Comparison of ENCODE assay signal across 14 cellular contexts in the genomic region with DNA sequence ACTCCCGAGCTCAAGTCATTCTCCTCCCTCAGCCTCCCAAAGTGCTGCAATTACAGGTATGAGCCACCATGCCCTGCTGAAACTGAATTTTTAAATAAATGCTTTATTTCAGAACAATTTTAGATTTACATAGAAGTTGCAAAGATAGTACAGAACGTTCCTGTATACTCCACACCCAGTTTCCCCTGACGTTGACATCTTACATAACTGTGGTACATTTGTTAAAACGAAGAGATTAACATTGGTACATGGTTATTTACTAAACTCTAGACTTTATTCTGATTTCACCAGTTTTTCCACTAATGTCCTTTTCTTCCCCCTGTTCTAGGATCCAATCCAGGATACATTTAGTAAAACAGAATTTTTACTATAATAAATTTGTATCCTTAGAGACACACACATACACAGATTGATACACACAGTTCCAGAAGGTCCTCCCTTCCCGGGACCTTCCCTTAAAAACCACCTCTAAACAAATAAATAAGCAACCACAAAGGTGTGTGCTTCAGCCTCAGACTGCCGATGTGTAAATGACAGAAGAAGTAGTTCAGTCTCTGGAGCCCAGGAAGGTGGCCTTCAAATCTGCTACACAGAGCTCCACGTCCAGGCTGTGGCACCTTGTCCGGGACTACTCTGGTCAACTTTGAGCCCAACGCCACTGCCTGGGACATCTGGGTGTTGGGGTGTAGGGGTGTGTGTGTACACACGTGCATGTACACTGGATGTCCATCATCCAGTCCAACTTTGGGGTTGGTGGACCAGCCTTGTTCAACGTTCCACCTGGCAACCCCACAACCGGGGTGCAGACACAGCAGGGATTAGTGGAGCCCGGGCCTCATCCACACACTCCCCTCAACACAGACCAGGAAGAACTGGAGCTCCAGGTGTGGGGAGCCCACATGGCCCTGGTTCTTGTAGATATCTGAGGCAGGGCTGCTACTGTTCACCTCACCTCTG. TPM values are rescaled to one million over a fixed set of nuclear protein-coding genes. Genes with fewer than 3 reads are reported as not detected.
DNase-seq lines count a peak whose midpoint lies in the region; ATAC-seq and TF ChIP-seq lines count a peak whose summit lies in the region.
"Had no signal": no experiment of that assay in that cellular context is flagged by ENCODE, and none has a peak within 500 bp of the region (broad histone marks: within the 10 kb centered on the region; RNA-seq: fewer than 3 reads in every experiment).

No MANE protein-coding gene starts in this region.

- ATAC-seq in activated CD8-positive, alpha-beta memory T cell treated with anti-CD3 and anti-CD28 coated beads, Interleukin-2, amount 10 ng/mL, durations not matched to agents 7 days and 5 days: no peak
- ATAC-seq in left lung: no peak

- DNase-seq in RPMI7951 (ENCODE audit: low read depth): peak; percentile 26
- peak; percentile 36 for DNase-seq in myocyte (ENCODE audit: low read depth)
- peak; percentile 72 for DNase-seq in superior temporal gyrus (ENCODE audit: extremely low spot score)
- DNase-seq in activated CD8-positive, alpha-beta memory T cell treated with anti-CD3 and anti-CD28 coated beads, Interleukin-2, amount 10 ng/mL, durations not matched to agents 7 days and 5 days: no peak
- no peak for DNase-seq in hippocampal formation (lab: John Stamatoyannopoulos, UW)
- DNase-seq in left lung: no peak
- DNase-seq: AML-193, Caco-2, NCI-H1417, NCI-H1930, NCI-H2171, Peyer's patch had no signal

- intact Hi-C loops in left lung (cut with DNase I): no loop called here

- H3K36me3 Mint-ChIP-seq in activated CD8-positive, alpha-beta memory T cell treated with anti-CD3 and anti-CD28 coated beads, Interleukin-2, amount 10 ng/mL, durations not matched to agents 7 days and 5 days: no peaks in the 10 kb centered on the region

- H3K27ac Mint-ChIP-seq in activated CD8-positive, alpha-beta memory T cell treated with anti-CD3 and anti-CD28 coated beads, Interleukin-2, amount 10 ng/mL, durations not matched to agents 7 days and 5 days: no peak overlapping the region

- H3K27me3 ChIP-seq in left lung: no peaks in the 10 kb centered on the region
- H3K27me3 ChIP-seq: Peyer's patch had no signal

- no peaks in the 10 kb centered on the region for H3K4me1 ChIP-seq in left lung
- H3K4me1 ChIP-seq: Caco-2, Peyer's patch had no signal

- no peak overlapping the region for H3K4me3 ChIP-seq in left lung
- H3K4me3 ChIP-seq: Peyer's patch had no signal

- CTCF ChIA-PET in activated CD8-positive, alpha-beta memory T cell treated with anti-CD3 and anti-CD28 coated beads, Interleukin-2, amount 10 ng/mL, durations not matched to agents 7 days and 5 days (lab: Charles Lee): interaction anchor here (0.7 to 1.6 kb wide), 3 partner anchors 10 to 282 kb away, joined by 3 read pairs; no protein-coding TSS in a partner anchor

- H3K27ac ChIP-seq in cingulate gyrus (ENCODE audit: low read depth, low read length) (peak overlapping the region; percentile 60), left lung (no peak overlapping the region)
- H3K27ac ChIP-seq: Peyer's patch had no signal

- no peak overlapping the region for H3K4me3 Mint-ChIP-seq in activated CD8-positive, alpha-beta memory T cell treated with anti-CD3 and anti-CD28 coated beads, Interleukin-2, amount 10 ng/mL, durations not matched to agents 7 days and 5 days

- no peak for TF ChIP-seq CTCF in left lung (IDR thresholded peaks at IDR 0.05)

- H3K27me3 Mint-ChIP-seq in activated CD8-positive, alpha-beta memory T cell treated with anti-CD3 and anti-CD28 coated beads, Interleukin-2, amount 10 ng/mL, durations not matched to agents 7 days and 5 days: peaks cover 3% of the 10 kb centered on the region

- H3K9me3 ChIP-seq in left lung: no peaks in the 10 kb centered on the region
- H3K9me3 ChIP-seq: Caco-2, Peyer's patch had no signal

- no peaks in the 10 kb centered on the region for H3K36me3 ChIP-seq in left lung
- H3K36me3 ChIP-seq: Peyer's patch had no signal

- no peaks in the 10 kb centered on the region for H3K9me3 Mint-ChIP-seq in activated CD8-positive, alpha-beta memory T cell treated with anti-CD3 and anti-CD28 coated beads, Interleukin-2, amount 10 ng/mL, durations not matched to agents 7 days and 5 days (ENCODE audit: low read depth)

- no peaks in the 10 kb centered on the region for H3K4me1 Mint-ChIP-seq in activated CD8-positive, alpha-beta memory T cell treated with anti-CD3 and anti-CD28 coated beads, Interleukin-2, amount 10 ng/mL, durations not matched to agents 7 days and 5 days

RNA-seq across cellular contexts. Expression of a gene that starts 7.0 kb away (rescaled TPM):
- total RNA-seq in RPMI7951 (2014; rRNA removed; shearing (Covaris generic)): not detected in 2 replicates
- total RNA-seq in myocyte (not detected in 2 replicates), left lung (not detected)
- not detected for polyA plus RNA-seq in myocyte (2012)
- not detected for total RNA-seq in activated CD8-positive, alpha-beta memory T cell treated with anti-CD3 and anti-CD28 coated beads, Interleukin-2, amount 10 ng/mL, durations not matched to agents 7 days and 5 days
- total RNA-seq: Caco-2, NCI-H460, Peyer's patch had no signal

RNA-seq across cellular contexts. Expression of a gene that starts 20.6 kb away (rescaled TPM):
- total RNA-seq in RPMI7951 (2014; rRNA removed; shearing (Covaris generic)): 0.24 and 1.1 TPM in 2 replicates
- total RNA-seq in myocyte (1.1 and 2.5 TPM in 2 replicates), left lung (10 to 100 TPM; 15.3 to 40.5 TPM)
- polyA plus RNA-seq in myocyte (2012): 2.0 TPM
- 100 to 1,000 TPM; 140 to 152 TPM for total RNA-seq in activated CD8-positive, alpha-beta memory T cell treated with anti-CD3 and anti-CD28 coated beads, Interleukin-2, amount 10 ng/mL, durations not matched to agents 7 days and 5 days
- total RNA-seq: Caco-2 had no signal

RNA-seq across cellular contexts. Expression of a gene that starts 26.4 kb away (rescaled TPM):
- 35.4 and 38.4 TPM in 2 replicates for total RNA-seq in RPMI7951 (2014; rRNA removed; shearing (Covaris generic))
- total RNA-seq in myocyte (0.19 TPM in 1 of 2 replicates, not detected in the other), left lung (under 1 TPM; 0.26 to 0.71 TPM)
- 1.5 TPM for polyA plus RNA-seq in myocyte (2012)
- not detected for total RNA-seq in activated CD8-positive, alpha-beta memory T cell treated with anti-CD3 and anti-CD28 coated beads, Interleukin-2, amount 10 ng/mL, durations not matched to agents 7 days and 5 days

Comparison
In these comparisons a context has a peak if more than half of its experiments do, and no peak if none do; other contexts are left out.
1. DNase-seq: peak in RPMI7951 (single experiment), myocyte (single experiment) and superior temporal gyrus (single experiment); none in activated CD8-positive, alpha-beta memory T cell treated with anti-CD3 and anti-CD28 coated beads, Interleukin-2, amount 10 ng/mL, durations not matched to agents 7 days and 5 days (single experiment), hippocampal formation (0 of 2) and left lung (0 of 2).
2. RNA of a gene that starts 26.4 kb away (total RNA-seq): 35.4 to 38.4 TPM in RPMI7951; 0.26 to 0.71 TPM in left lung, 0.19 TPM in myocyte and not detected in activated CD8-positive, alpha-beta memory T cell treated with anti-CD3 and anti-CD28 coated beads, Interleukin-2, amount 10 ng/mL, durations not matched to agents 7 days and 5 days; every median in the first group is over 10 times any median in the second.